12 cellular contexts compared by ENCODE assay signal in the genomic region with DNA sequence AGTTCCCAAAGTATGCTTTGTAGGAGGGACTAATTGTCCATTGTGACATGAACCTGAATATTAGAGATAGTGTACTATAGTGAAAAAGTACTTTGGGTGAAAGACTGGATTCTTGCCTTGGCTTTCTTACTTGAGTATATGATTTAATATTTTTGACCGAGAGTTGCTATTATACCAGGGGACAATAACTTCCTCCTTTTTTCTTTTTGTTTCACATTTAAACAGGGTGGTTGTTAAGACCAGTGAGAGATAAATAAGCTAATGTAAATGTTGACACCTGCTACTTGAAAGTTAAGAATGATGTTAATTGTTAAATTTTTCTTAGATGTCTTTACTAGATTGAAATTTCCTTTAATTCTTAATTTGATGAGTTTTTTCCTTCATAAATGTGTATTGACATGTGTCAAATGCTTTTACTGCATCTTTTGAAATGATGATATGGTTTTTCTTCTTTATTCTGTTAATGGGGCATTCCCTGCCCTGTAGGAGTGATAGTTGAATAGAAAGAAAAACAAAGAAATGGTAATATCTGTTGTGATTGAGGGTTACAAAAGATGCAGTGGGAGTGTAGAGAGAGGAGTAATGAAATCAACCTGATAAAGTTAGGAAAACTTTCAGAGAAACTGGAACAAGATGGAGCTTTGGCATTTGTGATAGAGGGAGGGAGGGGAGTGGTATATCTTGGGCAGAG. TPM values are rescaled to one million over a fixed set of nuclear protein-coding genes. Genes with fewer than 3 reads are reported as not detected.
DNase-seq lines count a peak whose midpoint lies in the region; ATAC-seq, FAIRE-seq and TF ChIP-seq lines count a peak whose summit lies in the region.
"Had no signal": no experiment of that assay in that cellular context is flagged by ENCODE, and none has a peak within 500 bp of the region (broad histone marks: within the 10 kb centered on the region; RNA-seq: fewer than 3 reads in every experiment).

No MANE protein-coding gene starts in this region.

- no peak for DNase-seq in GM19239 (ENCODE audit: insufficient read length, low spot score)
- no peak for DNase-seq in activated T-helper 2 cell treated with anti-CD3 and anti-CD28 coated beads, Interferon-gamma antibody, Interleukin-2, Interleukin-4, amounts not matched to agents 10 μg/mL and 5 μg/mL and 100 μg/mL, durations not matched to agents 14 hours and 24 hours and 36 hours (ENCODE audit: low spot score)
- no peak for DNase-seq in neural crest cell (ENCODE audit: low read depth, low spot score)
- DNase-seq in RCC 7860 (ENCODE audit: low spot score): no peak
- no peak for DNase-seq in ACHN
- no peak for DNase-seq in stimulated activated CD4-positive, alpha-beta T cell treated with anti-CD3 and anti-CD28 coated beads, Interleukin-1b, Interleukin-23, amount 100 ng/mL, for 48 hours
- DNase-seq: activated CD4-positive, alpha-beta T cell treated with anti-CD3 and anti-CD28 coated beads, Interleukin-2, amount 50 U/mL, for 4 hours; DND-41; NCI-H2081 treated with DMSO at 0.1 percent for 48 hours; pancreas; SHP77 treated with DMSO at 0.1 percent for 48 hours had no signal

- peaks cover 20% of the 10 kb centered on the region for H3K9me3 Mint-ChIP-seq in activated T-helper 2 cell treated with anti-CD3 and anti-CD28 coated beads, Interferon-gamma antibody, Interleukin-2, Interleukin-4, amounts not matched to agents 10 μg/mL and 5 μg/mL and 100 μg/mL, durations not matched to agents 14 hours and 24 hours and 36 hours
- peaks cover 5% of the 10 kb centered on the region for H3K9me3 Mint-ChIP-seq in neural crest cell

- in situ Hi-C loops in ACHN (cut with HindIII; ENCODE audit: low pct_ligation_motif_present, low pct_unique_long_range_greater_than_20kb, low sequenced_read_pairs): no loop called here

- peak; percentile 56 for FAIRE-seq in GM19239 (lab: Jason Lieb, UNC)
- no peak for FAIRE-seq in RCC 7860 (lab: Jason Lieb, UNC)
- FAIRE-seq: pancreas had no signal

- no peak for TF ChIP-seq CTCF in neural crest cell (conservative IDR thresholded peaks at IDR 0.05)

- H3K4me3 Mint-ChIP-seq in activated T-helper 2 cell treated with anti-CD3 and anti-CD28 coated beads, Interferon-gamma antibody, Interleukin-2, Interleukin-4, amounts not matched to agents 10 μg/mL and 5 μg/mL and 100 μg/mL, durations not matched to agents 14 hours and 24 hours and 36 hours (ENCODE audit: low read depth): no peak overlapping the region
- no peak overlapping the region for H3K4me3 Mint-ChIP-seq in neural crest cell

- ATAC-seq in HG02798 (IDR thresholded peaks at IDR 0.05; ENCODE audit: poor library complexity, unreplicated experiment): peak; percentile 42

- peaks cover 28% of the 10 kb centered on the region for H3K36me3 Mint-ChIP-seq in activated T-helper 2 cell treated with anti-CD3 and anti-CD28 coated beads, Interferon-gamma antibody, Interleukin-2, Interleukin-4, amounts not matched to agents 10 μg/mL and 5 μg/mL and 100 μg/mL, durations not matched to agents 14 hours and 24 hours and 36 hours (ENCODE audit: low read depth)
- H3K36me3 Mint-ChIP-seq in neural crest cell (ENCODE audit: low read depth): peaks cover 7% of the 10 kb centered on the region

- no peaks in the 10 kb centered on the region for H3K27me3 Mint-ChIP-seq in activated T-helper 2 cell treated with anti-CD3 and anti-CD28 coated beads, Interferon-gamma antibody, Interleukin-2, Interleukin-4, amounts not matched to agents 10 μg/mL and 5 μg/mL and 100 μg/mL, durations not matched to agents 14 hours and 24 hours and 36 hours (ENCODE audit: low read depth)
- H3K27me3 Mint-ChIP-seq in neural crest cell (ENCODE audit: low read depth): no peaks in the 10 kb centered on the region

- H3K4me1 Mint-ChIP-seq in activated T-helper 2 cell treated with anti-CD3 and anti-CD28 coated beads, Interferon-gamma antibody, Interleukin-2, Interleukin-4, amounts not matched to agents 10 μg/mL and 5 μg/mL and 100 μg/mL, durations not matched to agents 14 hours and 24 hours and 36 hours (ENCODE audit: low read depth): peaks cover 45% of the 10 kb centered on the region
- H3K4me1 Mint-ChIP-seq in neural crest cell: peaks cover 33% of the 10 kb centered on the region

- intact Hi-C loops in activated T-helper 2 cell treated with anti-CD3 and anti-CD28 coated beads, Interferon-gamma antibody, Interleukin-2, Interleukin-4, amounts not matched to agents 10 μg/mL and 5 μg/mL and 100 μg/mL, durations not matched to agents 14 hours and 24 hours and 36 hours (cut with micrococcal nuclease): loop anchor here (2.0 kb wide), 3 partner anchors 49 to 119 kb away; a partner anchor contains a TSS

- H3K27ac Mint-ChIP-seq in activated T-helper 2 cell treated with anti-CD3 and anti-CD28 coated beads, Interferon-gamma antibody, Interleukin-2, Interleukin-4, amounts not matched to agents 10 μg/mL and 5 μg/mL and 100 μg/mL, durations not matched to agents 14 hours and 24 hours and 36 hours: peak overlapping the region; percentile 74
- peak overlapping the region; percentile 65 for H3K27ac Mint-ChIP-seq in neural crest cell (ENCODE audit: unreplicated experiment)

RNA-seq across cellular contexts. Expression of a gene that starts 48.4 kb away (rescaled TPM):
- total RNA-seq in activated T-helper 2 cell treated with anti-CD3 and anti-CD28 coated beads, Interferon-gamma antibody, Interleukin-2, Interleukin-4, amounts not matched to agents 10 μg/mL and 5 μg/mL and 100 μg/mL, durations not matched to agents 14 hours and 24 hours and 36 hours: 30.8 and 34.3 TPM in 2 replicates
- 65.9 and 74.4 TPM in 2 replicates for total RNA-seq in neural crest cell
